ENCODE assay signal across 14 cellular contexts in the genomic region with DNA sequence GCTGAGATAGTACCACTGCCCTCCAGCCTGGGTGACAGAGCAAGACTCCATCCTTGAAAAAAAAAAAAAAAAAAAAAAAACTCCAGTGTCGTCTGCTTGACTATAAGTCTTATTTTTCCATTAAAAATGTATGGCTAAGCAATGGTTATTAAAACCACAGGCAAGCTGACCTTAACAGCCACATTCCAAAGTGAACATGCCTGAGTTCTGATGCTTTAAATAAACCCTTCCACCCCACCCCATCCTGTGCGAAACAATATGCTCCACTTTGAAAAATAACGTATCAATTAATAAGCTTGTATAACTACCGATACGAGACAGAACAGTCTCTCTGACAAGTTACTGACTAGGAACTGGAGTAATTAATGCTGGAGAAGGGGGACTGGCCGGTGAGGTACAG.
A peak's percentile ranks its signal among the peaks of the same experiment; 100 is the strongest.
DNase-seq lines count a peak whose midpoint lies in the region; ATAC-seq and TF ChIP-seq lines count a peak whose summit lies in the region.
"Had no signal": no experiment of that assay in that cellular context is flagged by ENCODE, and none has a peak within 500 bp of the region (broad histone marks: within the 10 kb centered on the region; RNA-seq: fewer than 3 reads in every experiment).

No MANE protein-coding gene starts in this region.

- peaks cover 34% of the 10 kb centered on the region for H3K4me1 ChIP-seq in KMS-11 (ENCODE audit: low read depth, poor library complexity, severe bottlenecking)
- H3K4me1 ChIP-seq: SJCRH30 had no signal

- H3K27me3 Mint-ChIP-seq in chondrocyte (ENCODE audit: low read depth) (no peaks in the 10 kb centered on the region), osteocyte (ENCODE audit: unreplicated experiment) (no peaks in the 10 kb centered on the region)

- H3K36me3 Mint-ChIP-seq in chondrocyte (ENCODE audit: low read depth), result peaks cover 22% of the 10 kb centered on the region
- H3K36me3 Mint-ChIP-seq in osteocyte (ENCODE audit: unreplicated experiment), result peaks cover 35% of the 10 kb centered on the region

- peaks cover 81% of the 10 kb centered on the region; the same call in 1 of the 2 replicates for H3K79me2 ChIP-seq in KMS-11 (ENCODE audit: insufficient read depth, low read depth)

- H3K4me1 Mint-ChIP-seq in chondrocyte (ENCODE audit: low read depth) (peaks cover 24% of the 10 kb centered on the region), osteocyte (ENCODE audit: unreplicated experiment) (peaks cover 18% of the 10 kb centered on the region)

- no peak for TF ChIP-seq CTCF in KMS-11 (conservative IDR thresholded peaks at IDR 0.05; ENCODE audit: low read depth, low read length)
- no peak for TF ChIP-seq CTCF in chondrocyte (IDR thresholded peaks at IDR 0.05)
- no peak for TF ChIP-seq CTCF in osteocyte (IDR thresholded peaks at IDR 0.05)

- H3K4me2 ChIP-seq in KMS-11, result peak overlapping the region; percentile 61; the same call in 1 of the 2 replicates

- peak; percentile 29 for DNase-seq in EL
- DNase-seq in chondrocyte (ENCODE audit: low spot score), result no peak
- no peak for DNase-seq in osteocyte (ENCODE audit: extremely low spot score, unreplicated experiment)
- DNase-seq in effector CD4-positive, alpha-beta T cell, result no peak
- DNase-seq: COR-L47, H9, NCI-H187 treated with DMSO at 0.1 percent for 48 hours, NCI-H526 treated with DMSO at 0.1 percent for 48 hours, OCI-M1, RPMI8226, SJCRH30 had no signal

- no peaks in the 10 kb centered on the region for H3K27me3 ChIP-seq in KMS-11 (ENCODE audit: insufficient read depth, low read depth)
- H3K27me3 ChIP-seq: SJCRH30 had no signal

- peaks cover 15% of the 10 kb centered on the region; the same call in 1 of the 2 replicates for H3K36me3 ChIP-seq in KMS-11 (ENCODE audit: insufficient read depth)

- H3K4me3 ChIP-seq in KMS-11 (IDR thresholded peaks at IDR 0.05; ENCODE audit: insufficient read depth, low read depth, low read length), result no peak overlapping the region
- H3K4me3 ChIP-seq: SJCRH30 had no signal

- H3K27ac ChIP-seq in KMS-11, result no peak overlapping the region
- H3K27ac ChIP-seq: SJCRH30 had no signal

- no peak overlapping the region for H3K9ac ChIP-seq in KMS-11

- no peaks in the 10 kb centered on the region for H3K9me3 Mint-ChIP-seq in chondrocyte (ENCODE audit: low read depth)
- peaks cover 3% of the 10 kb centered on the region for H3K9me3 Mint-ChIP-seq in osteocyte (ENCODE audit: unreplicated experiment)
- H3K9me3 Mint-ChIP-seq: H9 had no signal

- H3K27ac Mint-ChIP-seq in chondrocyte (ENCODE audit: unreplicated experiment) (peak overlapping the region; percentile 59), osteocyte (ENCODE audit: unreplicated experiment) (peak overlapping the region; percentile 70)

- peaks cover 20% of the 10 kb centered on the region; the same call in 1 of the 2 replicates for H4K20me1 ChIP-seq in KMS-11 (ENCODE audit: insufficient read depth)

- no peak overlapping the region for H2AFZ ChIP-seq in KMS-11 (ENCODE audit: low read depth)

- ATAC-seq in HG02981 (IDR thresholded peaks at IDR 0.05; ENCODE audit: unreplicated experiment) (no peak), GM21576 (IDR thresholded peaks at IDR 0.05; ENCODE audit: unreplicated experiment) (no peak)

- no peak overlapping the region for H3K4me3 Mint-ChIP-seq in chondrocyte (ENCODE audit: unreplicated experiment)
- H3K4me3 Mint-ChIP-seq in osteocyte (ENCODE audit: unreplicated experiment), result no peak overlapping the region
- H3K4me3 Mint-ChIP-seq: H9 had no signal
